1 cellular context compared by ENCODE assay signal in genomic region chr17:45060824-45061605, GRCh38.
TF ChIP-seq lines count a peak whose summit lies in the region.

Gene NMT1, plus strand, starts transcription at chr17:45061317. Its CDS starts 13 bp downstream, at chr17:45061330.

TF ChIP-seq in K562, 482 proteins besides CTCF, POLR2A, EP300 and RAD21 (continued from another document and continues in another):
- TF ChIP-seq ZBTB5 (IDR thresholded peaks at IDR 0.05) (no peak), ZSCAN32 (CRISPR knock-in tag; IDR thresholded peaks at IDR 0.05) (no peak), ZEB2 (IDR thresholded peaks at IDR 0.05) (no peak), TAF9B (IDR thresholded peaks at IDR 0.05; ENCODE audit: partially characterized antibody) (peak; percentile 100), ZNF347 (CRISPR knock-in tag; IDR thresholded peaks at IDR 0.05; ENCODE audit: low read depth) (no peak), TFE3 (CRISPR knock-in tag; IDR thresholded peaks at IDR 0.05) (0 out of 2 replicates have a peak, but pooled peaks have one; percentile 9), SRSF7 (optimal IDR thresholded peaks at IDR 0.05; ENCODE audit: low read depth, low read length) (no peak), NUFIP1 (IDR thresholded peaks at IDR 0.05; ENCODE audit: partially characterized antibody) (no peak), CHAMP1 (IDR thresholded peaks at IDR 0.05) (no peak), NEUROD1 (IDR thresholded peaks at IDR 0.05; ENCODE audit: borderline replicate concordance, low read depth, low read length, partially characterized antibody) (peak; percentile 21), RERE (CRISPR knock-in tag; IDR thresholded peaks at IDR 0.05; ENCODE audit: borderline replicate concordance) (no peak), NR4A1 (CRISPR knock-in tag; IDR thresholded peaks at IDR 0.05) (peak; percentile 81; the same call in 1 of the 2 replicates), NR4A1 (tag; IDR thresholded peaks at IDR 0.05) (no peak), ZBTB40 (IDR thresholded peaks at IDR 0.05) (peak; percentile 81), ZBTB40 (CRISPR knock-in tag; IDR thresholded peaks at IDR 0.05) (no peak), NR2F6 (CRISPR knock-in tag; IDR thresholded peaks at IDR 0.05) (peak; percentile 77; the same call in 1 of the 2 replicates), TBP (optimal IDR thresholded peaks at IDR 0.05; ENCODE audit: low read depth, low read length) (peak; percentile 98), IRF9 (tag; IDR thresholded peaks at IDR 0.05) (no peak), ID3 (CRISPR knock-in tag; IDR thresholded peaks at IDR 0.05) (no peak), ID3 (tag; IDR thresholded peaks at IDR 0.05) (peak; percentile 72; the same call in 1 of the 2 replicates), HES1 (IDR thresholded peaks at IDR 0.05; ENCODE audit: low read depth) (no peak), DDX20 (tag; IDR thresholded peaks at IDR 0.05; ENCODE audit: low read depth) (no peak), ATF1 (CRISPR knock-in tag; IDR thresholded peaks at IDR 0.05) (no peak), ATF1 (tag; IDR thresholded peaks at IDR 0.05) (peak; percentile 90), TCF7L2 (IDR thresholded peaks at IDR 0.05; ENCODE audit: low read depth, low read length) (no peak), BHLHE40 (IDR thresholded peaks at IDR 0.05; ENCODE audit: low read length) (no peak), ZNF398 (CRISPR knock-in tag; IDR thresholded peaks at IDR 0.05) (no peak), ZNF316 (IDR thresholded peaks at IDR 0.05) (peak; percentile 45; the same call in 1 of the 2 replicates)
